1 cellular context compared by ENCODE assay signal in the genomic region with DNA sequence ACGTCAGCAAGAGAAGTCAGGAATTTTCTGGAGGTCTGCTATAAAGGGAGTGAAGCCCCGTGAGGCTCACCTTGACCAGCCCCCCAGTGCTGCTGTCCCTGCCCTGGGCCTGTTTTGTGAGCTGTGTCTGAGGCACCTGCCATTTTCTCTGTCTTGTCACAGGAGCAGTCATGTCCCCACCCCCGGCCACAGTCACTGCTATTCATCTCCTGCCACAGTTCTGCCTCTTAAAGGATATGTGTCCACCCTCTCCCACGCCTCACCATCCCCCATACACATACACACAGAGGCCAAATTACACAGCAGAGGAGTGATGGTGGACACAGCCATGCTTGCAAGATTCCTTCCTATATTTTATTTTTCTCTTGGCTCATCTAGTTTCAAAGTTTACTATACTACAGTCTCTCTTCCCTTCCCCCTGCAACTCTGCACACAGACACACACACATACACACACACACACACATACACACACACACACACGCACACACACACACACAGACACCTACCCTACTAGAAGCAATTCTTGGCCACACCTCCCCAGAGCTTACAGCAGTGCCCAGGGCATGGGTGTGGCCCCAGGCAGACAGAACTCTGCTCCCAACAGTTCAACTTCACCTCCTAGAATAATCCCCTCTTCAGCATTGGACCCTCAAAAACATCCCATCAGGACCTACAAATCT.
TF ChIP-seq lines count a peak whose summit lies in the region.

No MANE protein-coding gene starts in this region.

TF ChIP-seq in IMR-90, 13 proteins besides CTCF, POLR2A, EP300 and RAD21:
- TF ChIP-seq MXI1 (IDR thresholded peaks at IDR 0.05; ENCODE audit: borderline replicate concordance, low read depth, low read length): no peak
- TF ChIP-seq SMC3 (IDR thresholded peaks at IDR 0.05; ENCODE audit: low read depth, low read length): no peak
- TF ChIP-seq RFX5 (IDR thresholded peaks at IDR 0.05; ENCODE audit: low read depth, low read length): no peak
- TF ChIP-seq NFE2L2 (IDR thresholded peaks at IDR 0.05; ENCODE audit: low read depth, low read length): no peak
- no peak for TF ChIP-seq FOS (IDR thresholded peaks at IDR 0.05; ENCODE audit: low read depth, low read length)
- TF ChIP-seq CHD1 (IDR thresholded peaks at IDR 0.05; ENCODE audit: low read depth, low read length): no peak
- TF ChIP-seq BHLHE40 (IDR thresholded peaks at IDR 0.05; ENCODE audit: low read depth, low read length): no peak
- no peak for TF ChIP-seq ELK1 (IDR thresholded peaks at IDR 0.05; ENCODE audit: borderline replicate concordance, low read depth, low read length)
- no peak for TF ChIP-seq MAFK (IDR thresholded peaks at IDR 0.05; ENCODE audit: low read depth, low read length)
- TF ChIP-seq RCOR1 (IDR thresholded peaks at IDR 0.05; ENCODE audit: insufficient replicate concordance, low read length): no peak
- no peak for TF ChIP-seq CEBPB (IDR thresholded peaks at IDR 0.05; ENCODE audit: low read depth, low read length)
- no peak for TF ChIP-seq MAZ (IDR thresholded peaks at IDR 0.05; ENCODE audit: borderline replicate concordance, low read depth, low read length)
- TF ChIP-seq, protein P1, sequence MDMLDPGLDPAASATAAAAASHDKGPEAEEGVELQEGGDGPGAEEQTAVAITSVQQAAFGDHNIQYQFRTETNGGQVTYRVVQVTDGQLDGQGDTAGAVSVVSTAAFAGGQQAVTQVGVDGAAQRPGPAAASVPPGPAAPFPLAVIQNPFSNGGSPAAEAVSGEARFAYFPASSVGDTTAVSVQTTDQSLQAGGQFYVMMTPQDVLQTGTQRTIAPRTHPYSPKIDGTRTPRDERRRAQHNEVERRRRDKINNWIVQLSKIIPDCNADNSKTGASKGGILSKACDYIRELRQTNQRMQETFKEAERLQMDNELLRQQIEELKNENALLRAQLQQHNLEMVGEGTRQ (IDR thresholded peaks at IDR 0.05; ENCODE audit: low read depth, low read length): no peak
TF ChIP-seq in IMR-90: peak in this region for 0.
